ENCODE assay signal across 26 cellular contexts in genomic region chrX:154115071-154115470, GRCh38. TPM values are rescaled to one million over a fixed set of nuclear protein-coding genes. Genes with fewer than 3 reads are reported as not detected.
"Had no signal": no experiment of that assay in that cellular context is flagged by ENCODE, and none has a peak within 500 bp of the region (broad histone marks: within the 10 kb centered on the region; RNA-seq: fewer than 3 reads in every experiment).

No MANE protein-coding gene starts in this region.

- H3K36me3 Mint-ChIP-seq: stimulated activated memory B cell treated with anti-CD40 and anti-IgM and Interleukin-4, amounts not matched to agents 10 μg/mL and 1 μg/mL and 100 μg/mL, for 72 hours had no signal

- H3K4me3 Mint-ChIP-seq: dendritic cell treated with granulocyte-macrophage colony-stimulating factor and Interleukin-4, amounts not matched to agents 40 ng/mL and 50 ng/mL, for 4 days; stimulated activated memory B cell treated with anti-CD40 and anti-IgM and Interleukin-4, amounts not matched to agents 10 μg/mL and 1 μg/mL and 100 μg/mL, for 72 hours; stimulated activated naive CD8-positive, alpha-beta T cell treated with anti-CD3 and anti-CD28 coated beads, Interleukin-15, Interleukin-2, amounts not matched to agents 100 ng/mL and 50 ng/mL, for 24 hours had no signal

- H3K9me3 ChIP-seq: gastroesophageal sphincter, tibial nerve, upper lobe of right lung, vagina had no signal

- DNase-seq: esophagus squamous epithelium; foreskin fibroblast; kidney; left colon; left ventricle myocardium superior; mesenchymal stem cell; midbrain; posterior cingulate gyrus; spleen; stimulated activated CD4-positive, alpha-beta T cell treated with anti-CD3 and anti-CD28 coated beads, Interleukin-15, amount 100 ng/mL, for 24 hours; stimulated activated CD4-positive, alpha-beta T cell treated with anti-CD3 and anti-CD28 coated beads, Interleukin-1b, Interleukin-23, amount 100 ng/mL, for 48 hours; stimulated activated CD4-positive, alpha-beta T cell treated with anti-CD3 and anti-CD28 coated beads, Interleukin-4, amount 100 ng/mL, for 24 hours; upper lobe of right lung had no signal

- H3K9me3 Mint-ChIP-seq: dendritic cell treated with granulocyte-macrophage colony-stimulating factor and Interleukin-4, amounts not matched to agents 40 ng/mL and 50 ng/mL, for 4 days; stimulated activated memory B cell treated with anti-CD40 and anti-IgM and Interleukin-4, amounts not matched to agents 10 μg/mL and 1 μg/mL and 100 μg/mL, for 72 hours; stimulated activated naive CD8-positive, alpha-beta T cell treated with anti-CD3 and anti-CD28 coated beads, Interleukin-15, Interleukin-2, amounts not matched to agents 100 ng/mL and 50 ng/mL, for 24 hours had no signal

- H3K27ac Mint-ChIP-seq: dendritic cell treated with granulocyte-macrophage colony-stimulating factor and Interleukin-4, amounts not matched to agents 40 ng/mL and 50 ng/mL, for 4 days; stimulated activated memory B cell treated with anti-CD40 and anti-IgM and Interleukin-4, amounts not matched to agents 10 μg/mL and 1 μg/mL and 100 μg/mL, for 72 hours; stimulated activated naive CD8-positive, alpha-beta T cell treated with anti-CD3 and anti-CD28 coated beads, Interleukin-15, Interleukin-2, amounts not matched to agents 100 ng/mL and 50 ng/mL, for 24 hours had no signal

- ATAC-seq: gastroesophageal sphincter; left colon; left ventricle myocardium superior; sciatic nerve; stimulated activated memory B cell treated with anti-CD40 and anti-IgM and Interleukin-4, amounts not matched to agents 10 μg/mL and 1 μg/mL and 100 μg/mL, for 72 hours; upper lobe of right lung had no signal

- H3K27me3 Mint-ChIP-seq: stimulated activated memory B cell treated with anti-CD40 and anti-IgM and Interleukin-4, amounts not matched to agents 10 μg/mL and 1 μg/mL and 100 μg/mL, for 72 hours; stimulated activated naive CD8-positive, alpha-beta T cell treated with anti-CD3 and anti-CD28 coated beads, Interleukin-15, Interleukin-2, amounts not matched to agents 100 ng/mL and 50 ng/mL, for 24 hours had no signal

RNA-seq across cellular contexts. Expression of gene OPN1LW, which starts 29.0 kb away (rescaled TPM):
- total RNA-seq: epithelial cell of proximal tubule, esophagus squamous epithelium, gastroesophageal sphincter, kidney, left colon, left ventricle myocardium superior, lung, osteocyte, pulmonary artery endothelial cell, sciatic nerve, skeletal muscle tissue, spleen, temporal lobe, tibial nerve, upper lobe of right lung, vagina had no signal
